ENCODE assay signal across 12 cellular contexts in genomic region chr3:73719413-73719831, GRCh38.
DNase-seq lines count a peak whose midpoint lies in the region; TF ChIP-seq lines count a peak whose summit lies in the region.
"Had no signal": no experiment of that assay in that cellular context is flagged by ENCODE, and none has a peak within 500 bp of the region (broad histone marks: within the 10 kb centered on the region; RNA-seq: fewer than 3 reads in every experiment).

No MANE protein-coding gene starts in this region.

- DNase-seq in fibroblast of mammary gland (ENCODE audit: low read depth): peak; percentile 81
- DNase-seq in osteoblast (ENCODE audit: insufficient read length, low spot score, missing footprints): no peak
- DNase-seq in activated CD4-positive, CD25-positive, alpha-beta regulatory T cell (lab: John Stamatoyannopoulos, UW): no peak
- DNase-seq in cerebellar nuclear complex (lab: John Stamatoyannopoulos, UW): no peak
- DNase-seq in NCI-H1048 (lab: John Stamatoyannopoulos, UW): no peak
- DNase-seq: activated CD4-positive, alpha-beta T cell treated with anti-CD3 and anti-CD28 coated beads for 4 hours; Caco-2; NCI-H1092; NCI-H524; stimulated activated CD4-positive, alpha-beta T cell treated with anti-CD3 and anti-CD28 coated beads, Interleukin-4, amount 100 ng/mL, for 1 hour had no signal

- H3K4me1 ChIP-seq in osteoblast (ENCODE audit: insufficient read depth, low read length): peaks cover 24% of the 10 kb centered on the region
- no peaks in the 10 kb centered on the region for H3K4me1 ChIP-seq in urinary bladder (ENCODE audit: insufficient read depth)

- H3K36me3 ChIP-seq in osteoblast (ENCODE audit: insufficient read depth, low read length) (no peaks in the 10 kb centered on the region), urinary bladder (ENCODE audit: insufficient read depth) (no peaks in the 10 kb centered on the region)

- H3K4me3 ChIP-seq in fibroblast of mammary gland (ENCODE audit: control insufficient read depth, low read depth, low read length) (no peak overlapping the region), osteoblast (ENCODE audit: insufficient read depth, low read length) (peak overlapping the region; percentile 50), urinary bladder (ENCODE audit: low read depth, low read length) (no peak overlapping the region)

- H3K9me3 ChIP-seq in osteoblast (ENCODE audit: low read depth, low read length): no peaks in the 10 kb centered on the region
- H3K9me3 ChIP-seq: Caco-2 had no signal

- H3K79me2 ChIP-seq in osteoblast (ENCODE audit: insufficient read depth, low read length): no peaks in the 10 kb centered on the region

- H3K27me3 ChIP-seq in osteoblast (ENCODE audit: insufficient read depth, low read length): no peaks in the 10 kb centered on the region

- H2AFZ ChIP-seq in osteoblast (ENCODE audit: low read length): peak overlapping the region; percentile 90

- peak overlapping the region; percentile 86 for H3K4me2 ChIP-seq in osteoblast (ENCODE audit: insufficient read depth, low read length)

- H3K27ac ChIP-seq in VCaP (peak overlapping the region; percentile 56; the same call in 1 of the 2 replicates), osteoblast (ENCODE audit: low read depth, low read length) (peak overlapping the region; percentile 70), urinary bladder (ENCODE audit: low read depth) (peak overlapping the region; percentile 34)

- no peaks in the 10 kb centered on the region for H4K20me1 ChIP-seq in osteoblast (ENCODE audit: insufficient read depth, low read length)

- WGBS in urinary bladder: 21% methylated on average over 5 of the region's 5 CpGs

- TF ChIP-seq CTCF in VCaP (conservative IDR thresholded peaks at IDR 0.05): no peak
- no peak for TF ChIP-seq CTCF in fibroblast of mammary gland (conservative IDR thresholded peaks at IDR 0.05; ENCODE audit: control insufficient read depth, insufficient read depth, low read depth, low read length)
- TF ChIP-seq CTCF in osteoblast (IDR thresholded peaks at IDR 0.05; ENCODE audit: extremely low read depth, low read depth, low read length): no peak
